4 cellular contexts compared by ENCODE assay signal in the genomic region with DNA sequence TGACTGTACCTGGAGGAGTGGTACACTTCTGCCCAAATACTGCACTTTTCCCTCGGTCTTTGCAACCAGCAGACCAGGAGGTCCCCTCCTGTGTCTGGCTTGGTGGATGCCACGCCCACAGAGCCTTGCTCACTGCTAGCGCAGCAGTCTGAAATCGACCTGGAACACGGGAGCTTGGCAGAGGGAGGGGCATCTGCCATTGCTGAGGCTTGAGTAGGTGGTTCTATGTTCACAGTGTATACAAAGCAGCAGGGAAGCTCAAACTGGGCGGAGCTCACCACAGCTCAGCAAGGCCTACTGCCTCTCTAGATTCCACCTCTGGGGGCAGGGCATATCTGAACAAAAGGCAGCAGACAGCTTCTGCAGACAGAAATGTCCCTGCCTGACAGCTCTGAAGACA. TPM values are rescaled to one million over a fixed set of nuclear protein-coding genes. Genes with fewer than 3 reads are reported as not detected.
"Had no signal": no experiment of that assay in that cellular context is flagged by ENCODE, and none has a peak within 500 bp of the region (broad histone marks: within the 10 kb centered on the region; RNA-seq: fewer than 3 reads in every experiment).

No MANE protein-coding gene starts in this region.

RNA-seq across cellular contexts. Expression of gene CLDN2, which starts 46.3 kb away (rescaled TPM):
- total RNA-seq: fibroblast of lung, left ventricle myocardium inferior, right atrium auricular region had no signal
- polyA plus RNA-seq: keratinocyte had no signal
